In the genomic region with DNA sequence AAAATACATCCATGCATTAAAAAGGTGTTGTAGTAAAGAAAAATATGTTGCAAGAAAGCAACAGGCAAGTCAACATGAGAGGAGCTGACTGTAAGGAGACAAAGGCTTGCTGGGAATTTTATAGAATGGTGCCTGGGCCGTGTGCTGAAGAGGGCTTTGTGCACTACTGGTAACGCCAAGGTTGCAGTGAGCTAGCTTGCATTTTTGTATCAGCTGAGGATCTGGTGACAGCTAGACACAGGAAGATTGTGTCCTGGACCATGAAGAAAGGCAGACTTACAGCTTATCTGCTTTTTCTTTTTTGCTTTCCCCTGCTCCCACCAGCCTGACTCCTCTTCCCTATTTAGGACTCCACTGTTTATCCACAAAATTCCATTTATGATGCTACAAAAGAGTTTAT, we compare ENCODE assay signal across 9 cellular contexts.
"Had no signal": no experiment of that assay in that cellular context is flagged by ENCODE, and none has a peak within 500 bp of the region (broad histone marks: within the 10 kb centered on the region; RNA-seq: fewer than 3 reads in every experiment).

No MANE protein-coding gene starts in this region.

- H3K27ac ChIP-seq: GM23248, HL-60 had no signal

- ATAC-seq: HCT116, HepG2 had no signal

- H3K4me1 ChIP-seq: HAP-1 had no signal

- H3K9me3 ChIP-seq: HAP-1 had no signal

- H3K9me3 Mint-ChIP-seq: HFFc6 had no signal

- H3K36me3 ChIP-seq: HAP-1 had no signal

- H2AFZ ChIP-seq: GM23248 had no signal

- H3K4me3 Mint-ChIP-seq: HFFc6, IgD-negative memory B cell had no signal

- H3K4me3 ChIP-seq: GM23248, HAP-1 had no signal

- H3K36me3 Mint-ChIP-seq: IgD-negative memory B cell had no signal

- H3K9ac ChIP-seq: GM23248 had no signal

- H3K27ac Mint-ChIP-seq: HFFc6, IgD-negative memory B cell had no signal

- DNase-seq: GM23248, GOT3, H7, HFFc6 had no signal
